ENCODE assay signal across 22 cellular contexts in genomic region chr19:4037301-4037949, GRCh38.
"Had no signal": no experiment of that assay in that cellular context is flagged by ENCODE, and none has a peak within 500 bp of the region (broad histone marks: within the 10 kb centered on the region; RNA-seq: fewer than 3 reads in every experiment).

No MANE protein-coding gene starts in this region.

- ATAC-seq: left lobe of liver, mucosa of descending colon, psoas muscle had no signal

- H3K4me2 ChIP-seq: neural progenitor cell had no signal

- H3K27ac ChIP-seq: coronary artery, neural progenitor cell, psoas muscle had no signal

- H3K36me3 Mint-ChIP-seq: naive B cell had no signal

- FAIRE-seq: frontal cortex, kidney had no signal

- H3K27me3 Mint-ChIP-seq: memory B cell; naive B cell; stimulated activated naive B cell treated with anti-CD40 and anti-IgM and Interleukin-4, amounts not matched to agents 10 μg/mL and 1 μg/mL and 100 μg/mL, for 72 hours; stimulated activated naive CD8-positive, alpha-beta T cell treated with anti-CD3 and anti-CD28 coated beads, Interleukin-15, Interleukin-2, amounts not matched to agents 100 ng/mL and 50 ng/mL, for 24 hours had no signal

- H3K27me3 ChIP-seq: neural progenitor cell, sigmoid colon had no signal

- H3K4me1 ChIP-seq: neural progenitor cell, psoas muscle had no signal

- H3K9me3 ChIP-seq: mucosa of descending colon, psoas muscle, sigmoid colon had no signal

- DNase-seq: dermis blood vessel endothelial cell; effector memory CD4-positive, alpha-beta T cell; head of caudate nucleus; kidney; naive B cell; nucleus accumbens; psoas muscle; sigmoid colon; stimulated activated CD4-positive, alpha-beta T cell treated with anti-CD3 and anti-CD28 coated beads, Interleukin-15, amount 100 ng/mL, for 24 hours; stimulated activated CD4-positive, alpha-beta T cell treated with anti-CD3 and anti-CD28 coated beads, Interleukin-2, amount 100 ng/mL, for 48 hours; stimulated activated naive B cell treated with anti-CD40 and anti-IgM and Interleukin-4, amounts not matched to agents 10 μg/mL and 1 μg/mL and 100 μg/mL, for 72 hours; trophoblast cell had no signal

- H3K9ac ChIP-seq: neural progenitor cell had no signal

- H3K36me3 ChIP-seq: neural progenitor cell had no signal

- H3K4me3 Mint-ChIP-seq: memory B cell; mesothelial cell of epicardium; naive B cell; nephron; neural progenitor cell; stimulated activated naive B cell treated with anti-CD40 and anti-IgM and Interleukin-4, amounts not matched to agents 10 μg/mL and 1 μg/mL and 100 μg/mL, for 72 hours; stimulated activated naive CD8-positive, alpha-beta T cell treated with anti-CD3 and anti-CD28 coated beads, Interleukin-15, Interleukin-2, amounts not matched to agents 100 ng/mL and 50 ng/mL, for 24 hours had no signal

- H3K4me1 Mint-ChIP-seq: mesothelial cell of epicardium, nephron, neural progenitor cell had no signal

- H3K9me3 Mint-ChIP-seq: memory B cell; mesothelial cell of epicardium; nephron; neural progenitor cell; stimulated activated naive B cell treated with anti-CD40 and anti-IgM and Interleukin-4, amounts not matched to agents 10 μg/mL and 1 μg/mL and 100 μg/mL, for 72 hours; stimulated activated naive CD8-positive, alpha-beta T cell treated with anti-CD3 and anti-CD28 coated beads, Interleukin-15, Interleukin-2, amounts not matched to agents 100 ng/mL and 50 ng/mL, for 24 hours had no signal

- H2AFZ ChIP-seq: neural progenitor cell had no signal

- H3K4me3 ChIP-seq: coronary artery, lung, mucosa of descending colon, neural progenitor cell, psoas muscle, sigmoid colon had no signal

- H3K27ac Mint-ChIP-seq: memory B cell; mesothelial cell of epicardium; naive B cell; nephron; neural progenitor cell; stimulated activated naive B cell treated with anti-CD40 and anti-IgM and Interleukin-4, amounts not matched to agents 10 μg/mL and 1 μg/mL and 100 μg/mL, for 72 hours; stimulated activated naive CD8-positive, alpha-beta T cell treated with anti-CD3 and anti-CD28 coated beads, Interleukin-15, Interleukin-2, amounts not matched to agents 100 ng/mL and 50 ng/mL, for 24 hours had no signal
